In genomic region chr1:21816602-21817302, GRCh38 we compare ENCODE assay signal across 12 cellular contexts. TPM values are rescaled to one million over a fixed set of nuclear protein-coding genes. Genes with fewer than 3 reads are reported as not detected.
DNase-seq lines count a peak whose midpoint lies in the region; ATAC-seq, FAIRE-seq and TF ChIP-seq lines count a peak whose summit lies in the region.
"Had no signal": no experiment of that assay in that cellular context is flagged by ENCODE, and none has a peak within 500 bp of the region (broad histone marks: within the 10 kb centered on the region; RNA-seq: fewer than 3 reads in every experiment).

No MANE protein-coding gene starts in this region.

- FAIRE-seq in kidney (lab: Jason Lieb, UNC) = no peak

- intact Hi-C loops in lower lobe of right lung (cut with DNase I) = no loop called here
- intact Hi-C loops in colonic mucosa (cut with DNase I) = loop anchor here (10.0 kb wide), 1 partner anchor 148 kb away; no protein-coding TSS in a partner anchor
- intact Hi-C loops in kidney (cut with DNase I) = no loop called here

- H3K9me3 ChIP-seq in CD8-positive, alpha-beta memory T cell (ENCODE audit: low read length) = no peaks in the 10 kb centered on the region
- H3K9me3 ChIP-seq in lower lobe of right lung (no peaks in the 10 kb centered on the region), colonic mucosa (no peaks in the 10 kb centered on the region), kidney (ENCODE audit: control insufficient read depth in 1 of 2, low read length in 2 of 2) (peaks cover 0 to 3% of the 10 kb centered on the region in 2 donors)

- POLR2A ChIA-PET in CD8-positive, alpha-beta memory T cell (lab: Charles Lee) = no interaction called here

- peaks cover 13 to 21% of the 10 kb centered on the region in 2 donors for H3K27me3 Mint-ChIP-seq in CD8-positive, alpha-beta memory T cell

- H3K9me3 Mint-ChIP-seq in CD8-positive, alpha-beta memory T cell = peaks cover 0 to 2% (median 2%) of the 10 kb centered on the region in 5 donors
- H3K9me3 Mint-ChIP-seq: activated T-helper 1 cell treated with anti-CD3 and anti-CD28 coated beads, Interleukin-12 subunit alpha, Interleukin-12 subunit beta, Interleukin-2, Interleukin-4 antibody, amounts not matched to agents 30 ng/mL and 10 ng/mL and 1 ng/mL, durations not matched to agents 14 hours and 24 hours and 36 hours; stimulated activated naive CD8-positive, alpha-beta T cell treated with anti-CD3 and anti-CD28 coated beads, Interleukin-15, Interleukin-2, amounts not matched to agents 100 ng/mL and 50 ng/mL, for 24 hours had no signal

- peaks cover 0 to 3% (median 0%) of the 10 kb centered on the region in 3 donors for H3K36me3 Mint-ChIP-seq in CD8-positive, alpha-beta memory T cell

- peaks cover 5 to 10% (median 9%) of the 10 kb centered on the region in 3 donors for H3K4me1 Mint-ChIP-seq in CD8-positive, alpha-beta memory T cell

- no peaks in the 10 kb centered on the region for H3K4me1 ChIP-seq in CD8-positive, alpha-beta memory T cell (ENCODE audit: insufficient read depth, low read length)
- H3K4me1 ChIP-seq in lower lobe of right lung (peaks cover 10% of the 10 kb centered on the region), colonic mucosa (no peaks in the 10 kb centered on the region), kidney (ENCODE audit: control insufficient read depth in 1 of 2, insufficient read depth in 1 of 2, low read depth in 1 of 2, low read length in 2 of 2) (peaks cover 0 to 2% of the 10 kb centered on the region in 2 donors)

- H3K4me3 ChIP-seq in HL-60 (replicated peaks; ENCODE audit: insufficient read depth, low read length) = no peak overlapping the region
- no peak overlapping the region for H3K4me3 ChIP-seq in CD8-positive, alpha-beta memory T cell (ENCODE audit: low read length)
- no peak overlapping the region for H3K4me3 ChIP-seq in lower lobe of right lung
- no peak overlapping the region for H3K4me3 ChIP-seq in colonic mucosa
- no peak overlapping the region for H3K4me3 ChIP-seq in kidney (ENCODE audit: low read length in 2 of 2)

- H3K27ac ChIP-seq in HL-60 (replicated peaks) (peak overlapping the region; percentile 68; the same call in 1 of the 2 replicates), lower lobe of right lung (no peak overlapping the region), colonic mucosa (no peak overlapping the region), kidney (ENCODE audit: low read depth in 2 of 2, low read length in 2 of 2) (no peak overlapping the region)
- no peak overlapping the region for H3K27ac ChIP-seq in CD8-positive, alpha-beta memory T cell (ENCODE audit: low read depth, low read length)

- no peak for ATAC-seq in lower lobe of right lung

- no peaks in the 10 kb centered on the region for H3K27me3 ChIP-seq in HL-60 (ENCODE audit: insufficient read depth, poor library complexity, severe bottlenecking)
- H3K27me3 ChIP-seq in CD8-positive, alpha-beta memory T cell (ENCODE audit: insufficient read depth, low read length, poor library complexity, severe bottlenecking) = peaks cover 3% of the 10 kb centered on the region
- peaks cover 16% of the 10 kb centered on the region for H3K27me3 ChIP-seq in lower lobe of right lung (ENCODE audit: low read depth)
- H3K27me3 ChIP-seq in colonic mucosa = no peaks in the 10 kb centered on the region

- H3K27ac Mint-ChIP-seq in CD8-positive, alpha-beta memory T cell = no peak overlapping the region
- H3K27ac Mint-ChIP-seq: activated T-helper 1 cell treated with anti-CD3 and anti-CD28 coated beads, Interleukin-12 subunit alpha, Interleukin-12 subunit beta, Interleukin-2, Interleukin-4 antibody, amounts not matched to agents 30 ng/mL and 10 ng/mL and 1 ng/mL, durations not matched to agents 14 hours and 24 hours and 36 hours; stimulated activated naive CD8-positive, alpha-beta T cell treated with anti-CD3 and anti-CD28 coated beads, Interleukin-15, Interleukin-2, amounts not matched to agents 100 ng/mL and 50 ng/mL, for 24 hours had no signal

- no peak for TF ChIP-seq CTCF in HL-60 (IDR thresholded peaks at IDR 0.05; ENCODE audit: insufficient read depth, low read length)
- TF ChIP-seq CTCF in lower lobe of right lung (IDR thresholded peaks at IDR 0.05) = no peak
- TF ChIP-seq CTCF in colonic mucosa (IDR thresholded peaks at IDR 0.05) = no peak
- no peak for TF ChIP-seq CTCF in kidney (IDR thresholded peaks at IDR 0.05; ENCODE audit: borderline replicate concordance, extremely low read depth, insufficient read depth)

- no peaks in the 10 kb centered on the region for H3K36me3 ChIP-seq in CD8-positive, alpha-beta memory T cell (ENCODE audit: insufficient read depth, low read length)
- peaks cover 4% of the 10 kb centered on the region for H3K36me3 ChIP-seq in lower lobe of right lung
- no peaks in the 10 kb centered on the region for H3K36me3 ChIP-seq in colonic mucosa
- H3K36me3 ChIP-seq in kidney (ENCODE audit: control insufficient read depth in 1 of 2, insufficient read depth in 2 of 2, low read length in 2 of 2) = no peaks in the 10 kb centered on the region

- H3K4me3 Mint-ChIP-seq in CD8-positive, alpha-beta memory T cell = no peak overlapping the region
- H3K4me3 Mint-ChIP-seq: activated T-helper 1 cell treated with anti-CD3 and anti-CD28 coated beads, Interleukin-12 subunit alpha, Interleukin-12 subunit beta, Interleukin-2, Interleukin-4 antibody, amounts not matched to agents 30 ng/mL and 10 ng/mL and 1 ng/mL, durations not matched to agents 14 hours and 24 hours and 36 hours; stimulated activated naive CD8-positive, alpha-beta T cell treated with anti-CD3 and anti-CD28 coated beads, Interleukin-15, Interleukin-2, amounts not matched to agents 100 ng/mL and 50 ng/mL, for 24 hours had no signal

- H3K9ac ChIP-seq in colonic mucosa (ENCODE audit: low read depth in 2 of 2, low read length in 2 of 2) (no peak overlapping the region), kidney (ENCODE audit: low read length in 2 of 2) (no peak overlapping the region)

- CTCF ChIA-PET in CD8-positive, alpha-beta memory T cell (lab: Charles Lee) = no interaction called here

- DNase-seq in AG08396 (ENCODE audit: low spot score) (peak; percentile 83), HL-60 (ENCODE audit: low read depth in 1 of 2, low spot score in 1 of 2) (no peak), astrocyte of the hippocampus (ENCODE audit: low read depth, low spot score) (peak; percentile 72), kidney tubule cell (ENCODE audit: low spot score) (peak; percentile 91), lower lobe of right lung (no peak), colonic mucosa (no peak), kidney (no peak)
- DNase-seq in CD8-positive, alpha-beta memory T cell = no peak
- DNase-seq: COR-L47, NCI-H748 treated with DMSO at 0.1 percent for 48 hours had no signal

RNA-seq across cellular contexts. Expression of gene LDLRAD2, which starts 4.7 kb away (rescaled TPM):
- not detected for total RNA-seq in CD8-positive, alpha-beta memory T cell
- not detected for polyA plus RNA-seq in CD8-positive, alpha-beta memory T cell
- total RNA-seq in lower lobe of right lung = 0.32 TPM
- total RNA-seq in colonic mucosa = under 1 TPM; 0.08 to 0.25 TPM
- 0.79 TPM for total RNA-seq in kidney
- polyA plus RNA-seq in kidney (ENCODE audit: insufficient read depth, low read depth, low replicate concordance) = not detected
- total RNA-seq: activated T-helper 1 cell treated with anti-CD3 and anti-CD28 coated beads, Interleukin-12 subunit alpha, Interleukin-12 subunit beta, Interleukin-2, Interleukin-4 antibody, amounts not matched to agents 30 ng/mL and 10 ng/mL and 1 ng/mL, durations not matched to agents 14 hours and 24 hours and 36 hours had no signal

RNA-seq across cellular contexts. Expression of gene USP48, which starts 33.8 kb away (rescaled TPM):
- total RNA-seq in CD8-positive, alpha-beta memory T cell = 10 to 100 TPM; 60.6 to 61.5 TPM
- polyA plus RNA-seq in CD8-positive, alpha-beta memory T cell = 41.4 TPM
- 61.9 TPM for total RNA-seq in lower lobe of right lung
- 10 to 100 TPM; 47.1 to 51.3 TPM for total RNA-seq in colonic mucosa
- 62.8 TPM for total RNA-seq in kidney
- polyA plus RNA-seq in kidney (ENCODE audit: insufficient read depth, low read depth, low replicate concordance) = 16.7 TPM

Comparison
In these comparisons a context has a peak if more than half of its experiments do, and no peak if none do; other contexts are left out.
1. DNase-seq: peak in AG08396 (single experiment), astrocyte of the hippocampus (single experiment) and kidney tubule cell (single experiment); none in HL-60 (0 of 2), CD8-positive, alpha-beta memory T cell (0 of 5), lower lobe of right lung (single experiment), colonic mucosa (single experiment) and kidney (single experiment).